Comparison of ENCODE assay signal across 1 cellular context in the genomic region with DNA sequence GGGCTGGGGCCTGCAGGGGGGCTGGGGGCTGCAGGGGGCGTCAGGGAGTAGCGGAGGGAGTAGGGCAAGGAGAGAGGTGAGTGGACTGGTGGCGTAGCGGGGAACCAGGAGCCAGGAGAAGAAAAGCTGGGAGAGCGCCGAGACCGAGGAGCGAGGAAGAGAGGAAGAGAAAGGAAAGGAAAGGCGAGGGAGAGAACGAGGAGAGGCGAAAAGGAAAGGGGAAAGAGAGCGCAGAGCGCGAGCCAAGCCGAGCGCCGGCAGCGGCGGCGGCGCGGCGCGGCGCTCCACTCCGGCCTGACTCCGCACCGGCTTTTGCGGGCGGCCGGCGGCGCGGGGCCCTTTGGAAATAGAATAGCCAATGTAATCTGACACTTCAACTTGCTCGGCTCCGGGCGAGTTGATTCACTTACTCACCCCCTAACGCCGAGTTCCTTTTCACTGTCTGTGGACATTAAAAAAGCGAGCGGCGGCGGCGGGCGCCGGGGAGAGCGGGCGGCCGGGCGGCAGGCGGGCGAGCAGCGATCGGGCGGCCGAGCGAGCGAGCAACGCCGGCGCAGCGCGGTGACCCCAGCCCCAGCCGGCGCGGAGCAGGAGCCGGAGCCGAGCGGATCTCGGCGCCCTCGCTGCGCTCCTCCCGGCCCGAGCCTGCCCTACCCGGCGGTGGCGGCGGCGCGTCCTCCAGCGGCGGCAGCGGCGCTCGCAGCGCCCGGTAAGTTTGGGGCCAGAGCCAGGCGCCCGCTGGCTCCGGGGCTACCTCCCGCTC.
TF ChIP-seq lines count a peak whose summit lies in the region.

A gene with protein sequence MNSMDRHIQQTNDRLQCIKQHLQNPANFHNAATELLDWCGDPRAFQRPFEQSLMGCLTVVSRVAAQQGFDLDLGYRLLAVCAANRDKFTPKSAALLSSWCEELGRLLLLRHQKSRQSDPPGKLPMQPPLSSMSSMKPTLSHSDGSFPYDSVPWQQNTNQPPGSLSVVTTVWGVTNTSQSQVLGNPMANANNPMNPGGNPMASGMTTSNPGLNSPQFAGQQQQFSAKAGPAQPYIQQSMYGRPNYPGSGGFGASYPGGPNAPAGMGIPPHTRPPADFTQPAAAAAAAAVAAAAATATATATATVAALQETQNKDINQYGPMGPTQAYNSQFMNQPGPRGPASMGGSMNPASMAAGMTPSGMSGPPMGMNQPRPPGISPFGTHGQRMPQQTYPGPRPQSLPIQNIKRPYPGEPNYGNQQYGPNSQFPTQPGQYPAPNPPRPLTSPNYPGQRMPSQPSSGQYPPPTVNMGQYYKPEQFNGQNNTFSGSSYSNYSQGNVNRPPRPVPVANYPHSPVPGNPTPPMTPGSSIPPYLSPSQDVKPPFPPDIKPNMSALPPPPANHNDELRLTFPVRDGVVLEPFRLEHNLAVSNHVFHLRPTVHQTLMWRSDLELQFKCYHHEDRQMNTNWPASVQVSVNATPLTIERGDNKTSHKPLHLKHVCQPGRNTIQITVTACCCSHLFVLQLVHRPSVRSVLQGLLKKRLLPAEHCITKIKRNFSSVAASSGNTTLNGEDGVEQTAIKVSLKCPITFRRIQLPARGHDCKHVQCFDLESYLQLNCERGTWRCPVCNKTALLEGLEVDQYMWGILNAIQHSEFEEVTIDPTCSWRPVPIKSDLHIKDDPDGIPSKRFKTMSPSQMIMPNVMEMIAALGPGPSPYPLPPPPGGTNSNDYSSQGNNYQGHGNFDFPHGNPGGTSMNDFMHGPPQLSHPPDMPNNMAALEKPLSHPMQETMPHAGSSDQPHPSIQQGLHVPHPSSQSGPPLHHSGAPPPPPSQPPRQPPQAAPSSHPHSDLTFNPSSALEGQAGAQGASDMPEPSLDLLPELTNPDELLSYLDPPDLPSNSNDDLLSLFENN (plus strand): TSS at position 405 of the 763 bp plus-strand sequence. CDS start 132,667 bp downstream, outside the sequence.

TF ChIP-seq in Ishikawa, 13 proteins besides CTCF, POLR2A, EP300 and RAD21 (continued from another document):
- TF ChIP-seq TAF1 (IDR thresholded peaks at IDR 0.05; ENCODE audit: low read depth) (peak; percentile 96), TEAD4 (IDR thresholded peaks at IDR 0.05) (no peak), CEBPB (IDR thresholded peaks at IDR 0.05) (peak; percentile 28; the same call in 1 of the 2 replicates), YY1 (IDR thresholded peaks at IDR 0.05; ENCODE audit: low read depth) (0 out of 2 replicates have a peak, but pooled peaks have one; percentile 50), CREB1 (IDR thresholded peaks at IDR 0.05; ENCODE audit: low read depth) (no peak), ZBTB7A (IDR thresholded peaks at IDR 0.05; ENCODE audit: low read depth) (peak; percentile 2; the same call in 1 of the 2 replicates), TCF12 (IDR thresholded peaks at IDR 0.05; ENCODE audit: low read depth) (peak; percentile 77)
- TF ChIP-seq, protein P1, sequence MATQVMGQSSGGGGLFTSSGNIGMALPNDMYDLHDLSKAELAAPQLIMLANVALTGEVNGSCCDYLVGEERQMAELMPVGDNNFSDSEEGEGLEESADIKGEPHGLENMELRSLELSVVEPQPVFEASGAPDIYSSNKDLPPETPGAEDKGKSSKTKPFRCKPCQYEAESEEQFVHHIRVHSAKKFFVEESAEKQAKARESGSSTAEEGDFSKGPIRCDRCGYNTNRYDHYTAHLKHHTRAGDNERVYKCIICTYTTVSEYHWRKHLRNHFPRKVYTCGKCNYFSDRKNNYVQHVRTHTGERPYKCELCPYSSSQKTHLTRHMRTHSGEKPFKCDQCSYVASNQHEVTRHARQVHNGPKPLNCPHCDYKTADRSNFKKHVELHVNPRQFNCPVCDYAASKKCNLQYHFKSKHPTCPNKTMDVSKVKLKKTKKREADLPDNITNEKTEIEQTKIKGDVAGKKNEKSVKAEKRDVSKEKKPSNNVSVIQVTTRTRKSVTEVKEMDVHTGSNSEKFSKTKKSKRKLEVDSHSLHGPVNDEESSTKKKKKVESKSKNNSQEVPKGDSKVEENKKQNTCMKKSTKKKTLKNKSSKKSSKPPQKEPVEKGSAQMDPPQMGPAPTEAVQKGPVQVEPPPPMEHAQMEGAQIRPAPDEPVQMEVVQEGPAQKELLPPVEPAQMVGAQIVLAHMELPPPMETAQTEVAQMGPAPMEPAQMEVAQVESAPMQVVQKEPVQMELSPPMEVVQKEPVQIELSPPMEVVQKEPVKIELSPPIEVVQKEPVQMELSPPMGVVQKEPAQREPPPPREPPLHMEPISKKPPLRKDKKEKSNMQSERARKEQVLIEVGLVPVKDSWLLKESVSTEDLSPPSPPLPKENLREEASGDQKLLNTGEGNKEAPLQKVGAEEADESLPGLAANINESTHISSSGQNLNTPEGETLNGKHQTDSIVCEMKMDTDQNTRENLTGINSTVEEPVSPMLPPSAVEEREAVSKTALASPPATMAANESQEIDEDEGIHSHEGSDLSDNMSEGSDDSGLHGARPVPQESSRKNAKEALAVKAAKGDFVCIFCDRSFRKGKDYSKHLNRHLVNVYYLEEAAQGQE (IDR thresholded peaks at IDR 0.05; ENCODE audit: low read depth) = no peak
